42 cellular contexts compared by ENCODE assay signal in the genomic region with DNA sequence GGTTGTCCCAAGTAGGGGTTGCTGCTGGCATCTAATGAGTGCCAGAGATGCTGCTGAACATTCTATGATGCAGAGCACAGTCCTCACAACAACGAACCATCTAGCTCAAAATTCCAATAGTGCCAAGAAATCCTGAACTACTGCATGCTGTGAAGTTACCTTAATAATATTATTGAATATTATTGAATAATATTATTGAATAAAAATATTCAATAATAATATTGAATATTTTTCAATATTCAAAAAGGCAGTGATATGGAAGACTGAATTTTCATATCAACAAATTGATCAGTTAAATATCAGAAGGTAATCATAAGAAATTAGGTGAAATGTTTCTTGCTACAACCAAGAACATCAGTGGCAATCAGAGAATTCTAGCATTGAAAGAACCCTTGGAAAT. TPM values are rescaled to one million over a fixed set of nuclear protein-coding genes. Genes with fewer than 3 reads are reported as not detected.
"Had no signal": no experiment of that assay in that cellular context is flagged by ENCODE, and none has a peak within 500 bp of the region (broad histone marks: within the 10 kb centered on the region; RNA-seq: fewer than 3 reads in every experiment).

No MANE protein-coding gene starts in this region.

- H3K4me1 ChIP-seq: ascending aorta, breast epithelium had no signal

- H3K36me3 ChIP-seq: ascending aorta, brain microvascular endothelial cell, breast epithelium, cardiac muscle cell had no signal

- DNase-seq: activated effector memory CD4-positive, alpha-beta T cell treated with anti-CD3 and anti-CD28 coated beads, Interleukin-2, amount 50 U/mL, for 16 hours; activated effector memory CD4-positive, alpha-beta T cell treated with Interleukin-2 at 50 U/mL for 16 hours; activated gamma-delta T cell; activated gamma-delta T cell treated with Interleukin-2 at 50 U/mL for 16 hours; activated naive CD4-positive, alpha-beta T cell; activated naive CD4-positive, alpha-beta T cell treated with anti-CD3 and anti-CD28 coated beads for 36 hours; activated naive CD4-positive, alpha-beta T cell treated with anti-CD3 and anti-CD28 coated beads, Interleukin-2, amount 10 ng/mL, durations not matched to agents 7 days and 5 days; activated naive CD4-positive, alpha-beta T cell treated with anti-CD3 and anti-CD28 coated beads, Interleukin-2, amount 50 U/mL, for 16 hours; activated naive CD4-positive, alpha-beta T cell treated with Interleukin-2 at 50 U/mL for 16 hours; activated naive CD8-positive, alpha-beta T cell treated with anti-CD3 and anti-CD28 coated beads for 36 hours; activated naive CD8-positive, alpha-beta T cell treated with anti-CD3 and anti-CD28 coated beads, Interleukin-2, amount 10 ng/mL, durations not matched to agents 7 days and 5 days; activated naive CD8-positive, alpha-beta T cell treated with anti-CD3 and anti-CD28 coated beads, Interleukin-2, amount 50 U/mL, for 24 hours; activated T-cell treated with anti-CD3 and anti-CD28 coated beads for 4 hours; activated T-cell treated with anti-CD3 and anti-CD28 coated beads, Interleukin-2, amount 50 U/mL, for 1 hour; activated T-cell treated with anti-CD3 and anti-CD28 coated beads, Interleukin-2, amount 50 U/mL, for 24 hours; activated T-cell treated with anti-CD3 and anti-CD28 coated beads, Interleukin-2, amount 50 U/mL, for 4 hours; activated T-cell treated with anti-CD3 and anti-CD28 coated beads, Interleukin-2, amount 50 U/mL, for 48 hours; activated T-cell treated with anti-CD3 and anti-CD28 coated beads, Interleukin-2, amount 50 U/mL, for 72 hours; amniotic stem cell; amygdala; anterior cingulate cortex; aorta; body of pancreas; brain microvascular endothelial cell; caudate nucleus; central memory CD4-positive, alpha-beta T cell; cerebellar nuclear complex had no signal

- ATAC-seq: activated naive CD4-positive, alpha-beta T cell treated with anti-CD3 and anti-CD28 coated beads, Interleukin-2, amount 50 U/mL, for 72 hours; activated naive CD8-positive, alpha-beta T cell treated with anti-CD3 and anti-CD28 coated beads, Interleukin-2, amount 50 U/mL, for 24 hours; activated T-cell treated with anti-CD3 and anti-CD28 coated beads, Interleukin-2, amount 50 U/mL, for 4 hours; activated T-cell treated with anti-CD3 and anti-CD28 coated beads, Interleukin-2, amount 50 U/mL, for 72 hours; activated T-helper 17 cell treated with anti-CD3 and anti-CD28 coated beads, Interleukin-2, amount 50 U/mL, for 72 hours; body of pancreas had no signal

- H3K36me3 Mint-ChIP-seq: activated naive CD4-positive, alpha-beta T cell treated with anti-CD3 and anti-CD28 coated beads, Interleukin-2, amount 10 ng/mL, durations not matched to agents 7 days and 5 days; activated naive CD4-positive, alpha-beta T cell treated with anti-CD3 and anti-CD28 coated beads, Interleukin-2, amount 50 U/mL, for 24 hours; activated naive CD8-positive, alpha-beta T cell; activated naive CD8-positive, alpha-beta T cell treated with anti-CD3 and anti-CD28 coated beads for 36 hours; activated naive CD8-positive, alpha-beta T cell treated with anti-CD3 and anti-CD28 coated beads, Interleukin-2, amount 10 ng/mL, durations not matched to agents 7 days and 5 days; brain had no signal

- H3K27ac Mint-ChIP-seq: activated naive CD4-positive, alpha-beta T cell treated with anti-CD3 and anti-CD28 coated beads for 36 hours; activated naive CD4-positive, alpha-beta T cell treated with anti-CD3 and anti-CD28 coated beads, Interleukin-2, amount 10 ng/mL, durations not matched to agents 7 days and 5 days; activated naive CD4-positive, alpha-beta T cell treated with anti-CD3 and anti-CD28 coated beads, Interleukin-2, amount 50 U/mL, for 24 hours; activated naive CD4-positive, alpha-beta T cell treated with anti-CD3 and anti-CD28 coated beads, Interleukin-2, amount 50 U/mL, for 72 hours; activated naive CD8-positive, alpha-beta T cell; activated naive CD8-positive, alpha-beta T cell treated with anti-CD3 and anti-CD28 coated beads for 36 hours; activated naive CD8-positive, alpha-beta T cell treated with anti-CD3 and anti-CD28 coated beads, Interleukin-2, amount 10 ng/mL, durations not matched to agents 7 days and 5 days; activated naive CD8-positive, alpha-beta T cell treated with anti-CD3 and anti-CD28 coated beads, Interleukin-2, amount 50 U/mL, for 24 hours; activated T-cell treated with anti-CD3 and anti-CD28 coated beads, Interleukin-2, amount 50 U/mL, for 24 hours; activated T-cell treated with anti-CD3 and anti-CD28 coated beads, Interleukin-2, amount 50 U/mL, for 72 hours; activated T-helper 1 cell treated with anti-CD3 and anti-CD28 coated beads, Interleukin-12 subunit alpha, Interleukin-12 subunit beta, Interleukin-2, Interleukin-4 antibody, amounts not matched to agents 30 ng/mL and 10 ng/mL and 1 ng/mL, durations not matched to agents 14 hours and 24 hours and 36 hours; activated T-helper 17 cell treated with anti-CD3 and anti-CD28 coated beads, Interleukin-2, amount 50 U/mL, for 72 hours; activated T-helper 2 cell treated with anti-CD3 and anti-CD28 coated beads, Interferon-gamma antibody, Interleukin-2, Interleukin-4, amounts not matched to agents 10 μg/mL and 5 μg/mL and 100 μg/mL, durations not matched to agents 14 hours and 24 hours and 36 hours; brain had no signal

- H3K4me3 Mint-ChIP-seq: activated naive CD4-positive, alpha-beta T cell treated with anti-CD3 and anti-CD28 coated beads for 36 hours; activated naive CD4-positive, alpha-beta T cell treated with anti-CD3 and anti-CD28 coated beads, Interleukin-2, amount 10 ng/mL, durations not matched to agents 7 days and 5 days; activated naive CD4-positive, alpha-beta T cell treated with anti-CD3 and anti-CD28 coated beads, Interleukin-2, amount 50 U/mL, for 24 hours; activated naive CD8-positive, alpha-beta T cell; activated naive CD8-positive, alpha-beta T cell treated with anti-CD3 and anti-CD28 coated beads for 36 hours; activated naive CD8-positive, alpha-beta T cell treated with anti-CD3 and anti-CD28 coated beads, Interleukin-2, amount 10 ng/mL, durations not matched to agents 7 days and 5 days; activated naive CD8-positive, alpha-beta T cell treated with anti-CD3 and anti-CD28 coated beads, Interleukin-2, amount 50 U/mL, for 24 hours; activated T-cell treated with anti-CD3 and anti-CD28 coated beads, Interleukin-2, amount 50 U/mL, for 24 hours; activated T-cell treated with anti-CD3 and anti-CD28 coated beads, Interleukin-2, amount 50 U/mL, for 4 hours; activated T-cell treated with anti-CD3 and anti-CD28 coated beads, Interleukin-2, amount 50 U/mL, for 72 hours; activated T-helper 1 cell treated with anti-CD3 and anti-CD28 coated beads, Interleukin-12 subunit alpha, Interleukin-12 subunit beta, Interleukin-2, Interleukin-4 antibody, amounts not matched to agents 30 ng/mL and 10 ng/mL and 1 ng/mL, durations not matched to agents 14 hours and 24 hours and 36 hours; activated T-helper 17 cell treated with anti-CD3 and anti-CD28 coated beads, Interleukin-2, amount 50 U/mL, for 72 hours; central memory CD8-positive, alpha-beta T cell had no signal

- H3K9me3 Mint-ChIP-seq: activated naive CD4-positive, alpha-beta T cell treated with anti-CD3 and anti-CD28 coated beads for 36 hours; activated naive CD4-positive, alpha-beta T cell treated with anti-CD3 and anti-CD28 coated beads, Interleukin-2, amount 10 ng/mL, durations not matched to agents 7 days and 5 days; activated naive CD4-positive, alpha-beta T cell treated with anti-CD3 and anti-CD28 coated beads, Interleukin-2, amount 50 U/mL, for 24 hours; activated naive CD4-positive, alpha-beta T cell treated with anti-CD3 and anti-CD28 coated beads, Interleukin-2, amount 50 U/mL, for 72 hours; activated naive CD8-positive, alpha-beta T cell treated with anti-CD3 and anti-CD28 coated beads for 36 hours; activated naive CD8-positive, alpha-beta T cell treated with anti-CD3 and anti-CD28 coated beads, Interleukin-2, amount 10 ng/mL, durations not matched to agents 7 days and 5 days; activated naive CD8-positive, alpha-beta T cell treated with anti-CD3 and anti-CD28 coated beads, Interleukin-2, amount 50 U/mL, for 24 hours; activated T-cell treated with anti-CD3 and anti-CD28 coated beads, Interleukin-2, amount 50 U/mL, for 24 hours; activated T-cell treated with anti-CD3 and anti-CD28 coated beads, Interleukin-2, amount 50 U/mL, for 4 hours; activated T-cell treated with anti-CD3 and anti-CD28 coated beads, Interleukin-2, amount 50 U/mL, for 72 hours; activated T-helper 1 cell treated with anti-CD3 and anti-CD28 coated beads, Interleukin-12 subunit alpha, Interleukin-12 subunit beta, Interleukin-2, Interleukin-4 antibody, amounts not matched to agents 30 ng/mL and 10 ng/mL and 1 ng/mL, durations not matched to agents 14 hours and 24 hours and 36 hours; activated T-helper 17 cell treated with anti-CD3 and anti-CD28 coated beads, Interleukin-2, amount 50 U/mL, for 72 hours; activated T-helper 2 cell treated with anti-CD3 and anti-CD28 coated beads, Interferon-gamma antibody, Interleukin-2, Interleukin-4, amounts not matched to agents 10 μg/mL and 5 μg/mL and 100 μg/mL, durations not matched to agents 14 hours and 24 hours and 36 hours; central memory CD8-positive, alpha-beta T cell had no signal

- H3K9me3 ChIP-seq: ascending aorta, body of pancreas, breast epithelium had no signal

- H3K4me3 ChIP-seq: ascending aorta, body of pancreas, breast epithelium, cardiac muscle cell had no signal

- H3K27ac ChIP-seq: ascending aorta, body of pancreas, brain microvascular endothelial cell, breast epithelium, cardiac muscle cell had no signal

- H3K27me3 ChIP-seq: ascending aorta had no signal

- H3K4me1 Mint-ChIP-seq: activated naive CD4-positive, alpha-beta T cell treated with anti-CD3 and anti-CD28 coated beads, Interleukin-2, amount 10 ng/mL, durations not matched to agents 7 days and 5 days; activated naive CD8-positive, alpha-beta T cell treated with anti-CD3 and anti-CD28 coated beads for 36 hours; activated naive CD8-positive, alpha-beta T cell treated with anti-CD3 and anti-CD28 coated beads, Interleukin-2, amount 10 ng/mL, durations not matched to agents 7 days and 5 days; activated naive CD8-positive, alpha-beta T cell treated with anti-CD3 and anti-CD28 coated beads, Interleukin-2, amount 50 U/mL, for 24 hours; activated T-helper 17 cell treated with anti-CD3 and anti-CD28 coated beads, Interleukin-2, amount 50 U/mL, for 72 hours; central memory CD8-positive, alpha-beta T cell had no signal

RNA-seq across cellular contexts. Expression of a gene that starts 2.8 kb away (rescaled TPM):
- total RNA-seq: activated naive CD4-positive, alpha-beta T cell treated with anti-CD3 and anti-CD28 coated beads for 36 hours; activated naive CD4-positive, alpha-beta T cell treated with anti-CD3 and anti-CD28 coated beads, Interleukin-2, amount 50 U/mL, for 72 hours; activated naive CD8-positive, alpha-beta T cell treated with anti-CD3 and anti-CD28 coated beads for 36 hours; activated naive CD8-positive, alpha-beta T cell treated with anti-CD3 and anti-CD28 coated beads, Interleukin-2, amount 10 ng/mL, durations not matched to agents 7 days and 5 days; activated T-cell treated with anti-CD3 and anti-CD28 coated beads, Interleukin-2, amount 50 U/mL, for 4 hours; activated T-cell treated with anti-CD3 and anti-CD28 coated beads, Interleukin-2, amount 50 U/mL, for 72 hours; activated T-helper 1 cell treated with anti-CD3 and anti-CD28 coated beads, Interleukin-12 subunit alpha, Interleukin-12 subunit beta, Interleukin-2, Interleukin-4 antibody, amounts not matched to agents 30 ng/mL and 10 ng/mL and 1 ng/mL, durations not matched to agents 14 hours and 24 hours and 36 hours; activated T-helper 17 cell treated with anti-CD3 and anti-CD28 coated beads, Interleukin-2, amount 50 U/mL, for 72 hours; activated T-helper 2 cell treated with anti-CD3 and anti-CD28 coated beads, Interferon-gamma antibody, Interleukin-2, Interleukin-4, amounts not matched to agents 10 μg/mL and 5 μg/mL and 100 μg/mL, durations not matched to agents 14 hours and 24 hours and 36 hours; astrocyte; body of pancreas; bronchial epithelial cell; chondrocyte had no signal
- polyA plus RNA-seq: adipose tissue had no signal
